In genomic region chr2:8678731-8679566, GRCh38 we compare ENCODE assay signal across 8 cellular contexts. TPM values are rescaled to one million over a fixed set of nuclear protein-coding genes. Genes with fewer than 3 reads are reported as not detected.
A peak's percentile ranks its signal among the peaks of the same experiment; 100 is the strongest.
DNase-seq lines count a peak whose midpoint lies in the region; ATAC-seq and TF ChIP-seq lines count a peak whose summit lies in the region.

No MANE protein-coding gene starts in this region.

- H3K36me3 Mint-ChIP-seq in chondrocyte (ENCODE audit: low read depth) = peaks cover 6% of the 10 kb centered on the region

- H3K4me1 Mint-ChIP-seq in chondrocyte (ENCODE audit: low read depth) = peaks cover 45% of the 10 kb centered on the region

- DNase-seq in AG09309 (ENCODE audit: low read depth) (peak; percentile 77), GM19238 (ENCODE audit: insufficient read length, low spot score) (peak; percentile 86), NCI-H446 treated with DMSO at 0.1 percent for 48 hours (lab: John Stamatoyannopoulos, UW) (peak; percentile 90), chondrocyte (ENCODE audit: low spot score) (peak; percentile 97), kidney tubule cell (ENCODE audit: low spot score) (peak; percentile 96)
- DNase-seq in activated CD4-positive, CD25-positive, alpha-beta regulatory T cell treated with anti-CD3 and anti-CD28 coated beads, Interleukin-2, amount 50 U/mL, for 72 hours = peak; percentile 81
- peak; percentile 75 to 81 for DNase-seq in stimulated activated CD4-positive, alpha-beta T cell treated with anti-CD3 and anti-CD28 coated beads, Interleukin-15, amount 100 ng/mL, for 48 hours (ENCODE audit: low read depth in 2 of 2)

- peaks cover 9% of the 10 kb centered on the region for H3K9me3 Mint-ChIP-seq in chondrocyte (ENCODE audit: low read depth)

- peak overlapping the region; percentile 68 for H3K4me3 ChIP-seq in AG09309 (ENCODE audit: control insufficient read depth, low read depth, low read length)

- peak; percentile 70 for ATAC-seq in HG03354 (IDR thresholded peaks at IDR 0.05; ENCODE audit: poor library complexity, severe bottlenecking, unreplicated experiment)

- H3K27me3 Mint-ChIP-seq in chondrocyte (ENCODE audit: low read depth) = no peaks in the 10 kb centered on the region

- TF ChIP-seq CTCF in AG09309 (IDR thresholded peaks at IDR 0.05; ENCODE audit: control insufficient read depth, insufficient read depth, low read depth, low read length, missing control alignments) = no peak
- peak; percentile 37 for TF ChIP-seq CTCF in chondrocyte (IDR thresholded peaks at IDR 0.05)

- peak overlapping the region; percentile 74 for H3K4me3 Mint-ChIP-seq in chondrocyte (ENCODE audit: unreplicated experiment)

- H3K27ac Mint-ChIP-seq in chondrocyte (ENCODE audit: unreplicated experiment) = peak overlapping the region; percentile 94

RNA-seq across cellular contexts. Expression of gene ID2, which starts 2.9 kb away (rescaled TPM):
- 23.1 to 50.5 TPM (median 23.2 TPM) in 3 replicates for total RNA-seq in chondrocyte

Comparison
In these comparisons a context has a peak if more than half of its experiments do, and no peak if none do; other contexts are left out.
1. Peak in every context shown above with its lines: DNase-seq, ATAC-seq and H3K4me3 ChIP-seq.